ENCODE assay signal across 17 cellular contexts in the genomic region with DNA sequence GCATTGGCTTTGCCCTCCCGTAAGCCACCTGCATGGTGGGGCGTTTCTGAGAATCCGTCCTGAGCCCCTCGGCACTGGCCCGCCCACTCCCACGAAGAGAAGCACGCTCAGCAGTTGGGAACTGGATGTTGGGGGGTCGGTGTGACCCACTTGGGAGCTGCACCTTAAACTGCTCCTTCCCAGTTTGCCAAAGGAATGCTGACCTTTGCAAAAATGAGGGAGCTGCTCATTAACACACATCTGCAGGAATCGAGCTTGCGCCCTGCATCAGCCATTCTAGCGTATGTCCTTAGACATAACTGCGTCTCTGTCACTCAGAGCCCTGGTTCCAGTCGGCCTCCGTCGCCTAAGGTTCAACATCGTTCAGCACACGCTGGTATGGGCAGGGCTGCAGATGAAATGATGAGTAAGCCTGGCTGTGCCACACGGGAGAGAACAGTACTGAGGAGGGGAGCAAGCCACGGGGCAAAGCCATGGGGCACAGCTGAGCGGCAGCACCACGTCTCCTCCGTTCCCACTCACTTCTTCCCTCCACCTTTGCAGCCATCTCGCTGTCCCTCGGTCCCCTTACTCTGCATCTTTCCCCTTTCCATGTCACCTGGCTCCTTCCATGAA. TPM values are rescaled to one million over a fixed set of nuclear protein-coding genes. Genes with fewer than 3 reads are reported as not detected.
A peak's percentile ranks its signal among the peaks of the same experiment; 100 is the strongest.
DNase-seq lines count a peak whose midpoint lies in the region; ATAC-seq, FAIRE-seq and TF ChIP-seq lines count a peak whose summit lies in the region.
"Had no signal": no experiment of that assay in that cellular context is flagged by ENCODE, and none has a peak within 500 bp of the region (broad histone marks: within the 10 kb centered on the region; RNA-seq: fewer than 3 reads in every experiment).

No MANE protein-coding gene starts in this region.

- H2AFZ ChIP-seq in astrocyte (ENCODE audit: low read depth, low read length): peak overlapping the region; percentile 74

- peak overlapping the region; percentile 34 to 58 for H3K4me3 Mint-ChIP-seq in activated T-cell treated with anti-CD3 and anti-CD28 coated beads, Interleukin-2, amount 50 U/mL, for 72 hours
- no peak overlapping the region for H3K4me3 Mint-ChIP-seq in astrocyte (ENCODE audit: unreplicated experiment)
- H3K4me3 Mint-ChIP-seq in natural killer cell treated with Interleukin-12 subunit alpha and Interleukin-12 subunit beta and Interleukin-15 and Interleukin-18, amount 100 ng/mL, for 72 hours: peak overlapping the region; percentile 53

- H3K9me3 ChIP-seq in astrocyte (ENCODE audit: insufficient read depth, low read depth, low read length) (no peaks in the 10 kb centered on the region), upper lobe of left lung (no peaks in the 10 kb centered on the region)
- H3K9me3 ChIP-seq: mucosa of descending colon, stomach had no signal

- H3K9ac ChIP-seq in astrocyte (ENCODE audit: low read length): no peak overlapping the region

- no peak for TF ChIP-seq EP300 in upper lobe of left lung (IDR thresholded peaks at IDR 0.05)

- H4K20me1 ChIP-seq in astrocyte (ENCODE audit: insufficient read depth, low read length): no peaks in the 10 kb centered on the region

- H3K27me3 ChIP-seq in astrocyte (ENCODE audit: insufficient read depth, low read length) (no peaks in the 10 kb centered on the region), upper lobe of left lung (no peaks in the 10 kb centered on the region)

- peaks cover 24% of the 10 kb centered on the region for H3K27me3 Mint-ChIP-seq in activated T-cell treated with anti-CD3 and anti-CD28 coated beads, Interleukin-2, amount 50 U/mL, for 72 hours (ENCODE audit: low read depth)
- no peaks in the 10 kb centered on the region for H3K27me3 Mint-ChIP-seq in astrocyte (ENCODE audit: low read depth, unreplicated experiment)
- H3K27me3 Mint-ChIP-seq in natural killer cell treated with Interleukin-12 subunit alpha and Interleukin-12 subunit beta and Interleukin-15 and Interleukin-18, amount 100 ng/mL, for 72 hours: peaks cover 4 to 16% of the 10 kb centered on the region in 2 donors

- no peaks in the 10 kb centered on the region for H3K79me2 ChIP-seq in astrocyte (ENCODE audit: insufficient read depth, low read length)

- H3K4me1 Mint-ChIP-seq in activated T-cell treated with anti-CD3 and anti-CD28 coated beads, Interleukin-2, amount 50 U/mL, for 72 hours (ENCODE audit: low read depth): peaks cover 78% of the 10 kb centered on the region
- H3K4me1 Mint-ChIP-seq in astrocyte (ENCODE audit: low read depth, unreplicated experiment): peaks cover 45% of the 10 kb centered on the region
- H3K4me1 Mint-ChIP-seq in natural killer cell treated with Interleukin-12 subunit alpha and Interleukin-12 subunit beta and Interleukin-15 and Interleukin-18, amount 100 ng/mL, for 72 hours (ENCODE audit: low read depth in 2 of 2): peaks cover 60% of the 10 kb centered on the region in 2 donors

- no peaks in the 10 kb centered on the region for H3K9me3 Mint-ChIP-seq in activated T-cell treated with anti-CD3 and anti-CD28 coated beads, Interleukin-2, amount 50 U/mL, for 72 hours
- peaks cover 3% of the 10 kb centered on the region for H3K9me3 Mint-ChIP-seq in astrocyte (ENCODE audit: unreplicated experiment)
- H3K9me3 Mint-ChIP-seq in natural killer cell treated with Interleukin-12 subunit alpha and Interleukin-12 subunit beta and Interleukin-15 and Interleukin-18, amount 100 ng/mL, for 72 hours: no peaks in the 10 kb centered on the region
- H3K9me3 Mint-ChIP-seq: activated naive CD4-positive, alpha-beta T cell treated with anti-CD3 and anti-CD28 coated beads, Interleukin-2, amount 50 U/mL, for 72 hours; HFFc6 had no signal

- no peak overlapping the region for H3K27ac ChIP-seq in astrocyte (ENCODE audit: low read depth, low read length)
- no peak overlapping the region for H3K27ac ChIP-seq in upper lobe of left lung

- no peak overlapping the region for H3K4me3 ChIP-seq in astrocyte (ENCODE audit: insufficient read depth, low read depth, low read length)
- no peak overlapping the region for H3K4me3 ChIP-seq in upper lobe of left lung
- H3K4me3 ChIP-seq: mucosa of descending colon, stomach had no signal

- DNase-seq in activated T-cell treated with anti-CD3 and anti-CD28 coated beads, Interleukin-2, amount 50 U/mL, for 72 hours: no peak
- no peak for DNase-seq in activated T-cell treated with anti-CD3 and anti-CD28 coated beads, Interleukin-2, amount 50 U/mL, for 48 hours
- DNase-seq in astrocyte (ENCODE audit: low read depth) (no peak), upper lobe of left lung (peak in 1 of 2 donors; percentile 41)
- DNase-seq in natural killer cell treated with Interleukin-12 subunit alpha and Interleukin-12 subunit beta and Interleukin-15 and Interleukin-18, amount 100 ng/mL, for 72 hours (ENCODE audit: low spot score): no peak
- no peak for DNase-seq in activated naive CD4-positive, alpha-beta T cell (lab: John Stamatoyannopoulos, UW)
- no peak for DNase-seq in stimulated activated CD4-positive, alpha-beta T cell treated with anti-CD3 and anti-CD28 coated beads, Interleukin-1b, Interleukin-23, amount 100 ng/mL, for 48 hours
- DNase-seq: ACHN, cerebellar nuclear complex, HFFc6, MM.1S, mucosa of descending colon, NCI-H2171 treated with DMSO at 0.1 percent for 48 hours, stomach had no signal

- H3K36me3 ChIP-seq in astrocyte (ENCODE audit: insufficient read depth, low read length) (no peaks in the 10 kb centered on the region), upper lobe of left lung (no peaks in the 10 kb centered on the region)
- H3K36me3 ChIP-seq: stomach had no signal

- no peak for TF ChIP-seq CTCF in astrocyte (IDR thresholded peaks at IDR 0.05; ENCODE audit: insufficient read depth, low read depth, low read length)
- TF ChIP-seq CTCF in upper lobe of left lung (IDR thresholded peaks at IDR 0.05): no peak

- 75% methylated on average over 9 to 24 of the region's 24 CpGs for WGBS in upper lobe of left lung, 2 donors

- H3K36me3 Mint-ChIP-seq in activated T-cell treated with anti-CD3 and anti-CD28 coated beads, Interleukin-2, amount 50 U/mL, for 72 hours (ENCODE audit: insufficient read depth in 2 of 2): no peaks in the 10 kb centered on the region
- peaks cover 5% of the 10 kb centered on the region for H3K36me3 Mint-ChIP-seq in astrocyte (ENCODE audit: low read depth, unreplicated experiment)
- no peaks in the 10 kb centered on the region for H3K36me3 Mint-ChIP-seq in natural killer cell treated with Interleukin-12 subunit alpha and Interleukin-12 subunit beta and Interleukin-15 and Interleukin-18, amount 100 ng/mL, for 72 hours
- H3K36me3 Mint-ChIP-seq: activated naive CD4-positive, alpha-beta T cell treated with anti-CD3 and anti-CD28 coated beads, Interleukin-2, amount 50 U/mL, for 72 hours had no signal

- no peak overlapping the region for H3K27ac Mint-ChIP-seq in activated T-cell treated with anti-CD3 and anti-CD28 coated beads, Interleukin-2, amount 50 U/mL, for 72 hours
- H3K27ac Mint-ChIP-seq in astrocyte (ENCODE audit: unreplicated experiment): peak overlapping the region; percentile 90
- peak overlapping the region in 1 of 2 donors; percentile 93 for H3K27ac Mint-ChIP-seq in natural killer cell treated with Interleukin-12 subunit alpha and Interleukin-12 subunit beta and Interleukin-15 and Interleukin-18, amount 100 ng/mL, for 72 hours
- H3K27ac Mint-ChIP-seq: activated naive CD4-positive, alpha-beta T cell treated with anti-CD3 and anti-CD28 coated beads, Interleukin-2, amount 50 U/mL, for 72 hours; HFFc6 had no signal

- H3K4me2 ChIP-seq in astrocyte (ENCODE audit: low read length): peak overlapping the region; percentile 78

- no peak for ATAC-seq in activated T-cell treated with anti-CD3 and anti-CD28 coated beads, Interleukin-2, amount 50 U/mL, for 72 hours (replicated peaks in 1 of 2)
- no peak for ATAC-seq in natural killer cell treated with Interleukin-12 subunit alpha and Interleukin-12 subunit beta and Interleukin-15 and Interleukin-18, amount 100 ng/mL, for 72 hours
- ATAC-seq in upper lobe of left lung (ENCODE audit: low FRiP score in 2 of 2) (peak; percentile 10 to 32), HG03045 (IDR thresholded peaks at IDR 0.05; ENCODE audit: unreplicated experiment) (no peak)

- H3K4me1 ChIP-seq in astrocyte (ENCODE audit: insufficient read depth, low read length) (peaks cover 25% of the 10 kb centered on the region), upper lobe of left lung (peaks cover 3 to 10% (median 10%) of the 10 kb centered on the region in 4 donors)

- TF ChIP-seq POLR2A in upper lobe of left lung (IDR thresholded peaks at IDR 0.05): no peak

- FAIRE-seq in astrocyte (lab: Jason Lieb, UNC): no peak
- FAIRE-seq: endothelial cell of umbilical vein had no signal

RNA-seq across cellular contexts. Expression of gene NCS1, which starts 28.8 kb away (rescaled TPM):
- 10 to 100 TPM; 18.7 to 28.1 TPM for total RNA-seq in activated T-cell treated with anti-CD3 and anti-CD28 coated beads, Interleukin-2, amount 50 U/mL, for 72 hours
- total RNA-seq in astrocyte (119 and 126 TPM in 2 replicates), upper lobe of left lung (1 to 10 TPM; 2.7 to 10.0 (median 3.9) TPM)
- 10 to 100 TPM; 31.0 to 38.1 TPM for total RNA-seq in natural killer cell treated with Interleukin-12 subunit alpha and Interleukin-12 subunit beta and Interleukin-15 and Interleukin-18, amount 100 ng/mL, for 72 hours

Comparison
In these comparisons a context has a peak if more than half of its experiments do, and no peak if none do; other contexts are left out.
1. ATAC-seq: peak in upper lobe of left lung (2 of 2); none in activated T-cell treated with anti-CD3 and anti-CD28 coated beads, Interleukin-2, amount 50 U/mL, for 72 hours (0 of 2), natural killer cell treated with Interleukin-12 subunit alpha and Interleukin-12 subunit beta and Interleukin-15 and Interleukin-18, amount 100 ng/mL, for 72 hours (0 of 2) and HG03045 (single experiment).